Comparison of ENCODE assay signal across 1 cellular context in genomic region chr11:117198613-117199012, GRCh38.
TF ChIP-seq lines count a peak whose summit lies in the region.

No MANE protein-coding gene starts in this region.

TF ChIP-seq in GM23338, 12 proteins besides CTCF, POLR2A, EP300 and RAD21:
- TF ChIP-seq ZNF462 (CRISPR knock-in tag; IDR thresholded peaks at IDR 0.05) (no peak), ETS1 (IDR thresholded peaks at IDR 0.05) (no peak), JUNB (IDR thresholded peaks at IDR 0.05; ENCODE audit: unreplicated experiment) (no peak), ZNF114 (CRISPR knock-in tag; IDR thresholded peaks at IDR 0.05) (no peak), EZH2phosphoT487 (IDR thresholded peaks at IDR 0.05; ENCODE audit: unreplicated experiment) (no peak), EZH2 (IDR thresholded peaks at IDR 0.05; ENCODE audit: low read depth, unreplicated experiment) (no peak)
